ENCODE assay signal across 8 cellular contexts in the genomic region with DNA sequence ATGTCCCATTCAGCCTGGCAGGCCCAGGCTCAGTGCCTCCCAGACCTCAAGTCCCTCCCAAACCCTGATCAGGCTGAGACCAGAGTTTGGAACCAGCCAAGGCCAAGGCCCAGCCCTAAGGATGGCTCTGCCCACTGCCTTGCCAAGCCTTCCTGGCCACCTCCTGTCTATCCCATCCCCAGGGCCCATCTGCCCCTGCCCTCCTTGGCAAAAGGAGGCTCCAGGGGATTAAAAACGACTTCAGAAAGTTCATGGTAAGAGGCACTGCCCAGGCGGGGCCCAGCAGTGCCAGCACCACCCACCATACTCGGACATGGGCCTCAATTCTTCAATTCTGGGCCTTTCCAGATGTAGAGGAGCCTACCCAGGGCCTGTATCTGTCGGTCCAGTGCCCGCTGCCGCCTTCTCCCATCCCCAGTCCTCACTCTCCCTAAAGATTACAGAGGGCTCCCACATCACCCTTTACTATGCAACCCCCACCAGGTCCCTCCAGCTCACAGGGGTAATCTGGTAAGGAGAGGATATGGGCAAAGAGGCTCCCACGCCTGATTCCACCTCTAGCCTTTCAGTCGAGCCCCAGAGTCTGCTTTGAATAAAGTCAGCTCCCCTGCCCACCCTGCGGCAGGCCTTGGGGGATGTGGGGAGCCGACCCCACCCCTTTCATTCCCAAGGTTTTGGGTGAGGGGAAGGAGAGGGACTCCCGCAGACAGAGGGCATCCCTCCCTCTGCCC. TPM values are rescaled to one million over a fixed set of nuclear protein-coding genes. Genes with fewer than 3 reads are reported as not detected.
DNase-seq lines count a peak whose midpoint lies in the region; ATAC-seq and TF ChIP-seq lines count a peak whose summit lies in the region.

No MANE protein-coding gene starts in this region.

- peak overlapping the region; percentile 62 for H3K4me3 Mint-ChIP-seq in stimulated activated naive CD8-positive, alpha-beta T cell treated with anti-CD3 and anti-CD28 coated beads, Interleukin-15, Interleukin-2, amounts not matched to agents 100 ng/mL and 50 ng/mL, for 24 hours
- peak overlapping the region; percentile 83 for H3K4me3 Mint-ChIP-seq in endodermal cell

- no peaks in the 10 kb centered on the region for H3K27me3 ChIP-seq in endodermal cell (ENCODE audit: control insufficient read depth, insufficient read depth, low read length, poor library complexity, severe bottlenecking)
- H3K27me3 ChIP-seq in mucosa of stomach (ENCODE audit: control insufficient read depth, insufficient read depth, low read length) = no peaks in the 10 kb centered on the region

- no peaks in the 10 kb centered on the region for H3K9me3 Mint-ChIP-seq in stimulated activated naive CD8-positive, alpha-beta T cell treated with anti-CD3 and anti-CD28 coated beads, Interleukin-15, Interleukin-2, amounts not matched to agents 100 ng/mL and 50 ng/mL, for 24 hours
- no peaks in the 10 kb centered on the region for H3K9me3 Mint-ChIP-seq in endodermal cell

- H3K4me1 ChIP-seq in endodermal cell (ENCODE audit: control insufficient read depth, insufficient read depth, low read length) = no peaks in the 10 kb centered on the region
- H3K4me1 ChIP-seq in mucosa of stomach (ENCODE audit: control insufficient read depth, insufficient read depth, low read length) = peaks cover 27% of the 10 kb centered on the region

- no peak for DNase-seq in stimulated activated naive CD8-positive, alpha-beta T cell treated with anti-CD3 and anti-CD28 coated beads, Interleukin-15, Interleukin-2, amounts not matched to agents 100 U/mL and 50 U/mL, for 24 hours
- DNase-seq in endodermal cell = no peak
- no peak for DNase-seq in NCI-H146 treated with DMSO at 0.1 percent for 48 hours (lab: John Stamatoyannopoulos, UW; ENCODE audit: unreplicated experiment)
- no peak for DNase-seq in hypothalamus (lab: John Stamatoyannopoulos, UW)

- H3K9me3 ChIP-seq in endodermal cell (ENCODE audit: control insufficient read depth, low read length) (no peaks in the 10 kb centered on the region), mucosa of stomach (ENCODE audit: control insufficient read depth, low read length) (no peaks in the 10 kb centered on the region)

- H3K9ac ChIP-seq in endodermal cell (ENCODE audit: extremely low read depth, low read length, poor library complexity, severe bottlenecking) (peak overlapping the region; percentile 55), mucosa of stomach (ENCODE audit: low read length) (peak overlapping the region; percentile 83)

- 31 to 50% methylated on average over 2 to 9 of the region's 11 CpGs for WGBS in endodermal cell (ENCODE audit: insufficient coverage in 1 of 2, insufficient read length in 1 of 2), 2 experiments

- no peak for TF ChIP-seq CTCF in endodermal cell (conservative IDR thresholded peaks at IDR 0.05)

- no peaks in the 10 kb centered on the region for H3K36me3 Mint-ChIP-seq in stimulated activated naive CD8-positive, alpha-beta T cell treated with anti-CD3 and anti-CD28 coated beads, Interleukin-15, Interleukin-2, amounts not matched to agents 100 ng/mL and 50 ng/mL, for 24 hours (ENCODE audit: low read depth)
- H3K36me3 Mint-ChIP-seq in endodermal cell (ENCODE audit: low read depth) = peaks cover 3% of the 10 kb centered on the region

- ATAC-seq in stimulated activated naive CD8-positive, alpha-beta T cell treated with anti-CD3 and anti-CD28 coated beads, Interleukin-15, Interleukin-2, amounts not matched to agents 100 U/mL and 50 U/mL, for 24 hours = no peak
- ATAC-seq in HG03565 (IDR thresholded peaks at IDR 0.05; ENCODE audit: unreplicated experiment) (no peak), HG03432 (IDR thresholded peaks at IDR 0.05; ENCODE audit: unreplicated experiment) (no peak)

- H3K36me3 ChIP-seq in endodermal cell (ENCODE audit: control insufficient read depth, insufficient read depth, low read length) = no peaks in the 10 kb centered on the region
- H3K36me3 ChIP-seq in mucosa of stomach (ENCODE audit: control insufficient read depth, insufficient read depth, low read length) = no peaks in the 10 kb centered on the region

- no peak overlapping the region for H3K27ac ChIP-seq in endodermal cell (ENCODE audit: low read depth, low read length)

- no peak overlapping the region for H3K27ac Mint-ChIP-seq in stimulated activated naive CD8-positive, alpha-beta T cell treated with anti-CD3 and anti-CD28 coated beads, Interleukin-15, Interleukin-2, amounts not matched to agents 100 ng/mL and 50 ng/mL, for 24 hours
- peak overlapping the region; percentile 92 for H3K27ac Mint-ChIP-seq in endodermal cell

- peaks cover 44% of the 10 kb centered on the region for H3K27me3 Mint-ChIP-seq in stimulated activated naive CD8-positive, alpha-beta T cell treated with anti-CD3 and anti-CD28 coated beads, Interleukin-15, Interleukin-2, amounts not matched to agents 100 ng/mL and 50 ng/mL, for 24 hours
- peaks cover 16% of the 10 kb centered on the region for H3K27me3 Mint-ChIP-seq in endodermal cell (ENCODE audit: insufficient read depth)

- H3K4me3 ChIP-seq in endodermal cell (ENCODE audit: low read length) (peak overlapping the region; percentile 85), mucosa of stomach (ENCODE audit: low read length) (peak overlapping the region; percentile 54)

- peaks cover 4% of the 10 kb centered on the region for H3K4me1 Mint-ChIP-seq in stimulated activated naive CD8-positive, alpha-beta T cell treated with anti-CD3 and anti-CD28 coated beads, Interleukin-15, Interleukin-2, amounts not matched to agents 100 ng/mL and 50 ng/mL, for 24 hours (ENCODE audit: low read depth)
- H3K4me1 Mint-ChIP-seq in endodermal cell = peaks cover 19% of the 10 kb centered on the region

RNA-seq across cellular contexts. Expression of gene ADCY6, which starts 0.9 kb away (rescaled TPM):
- total RNA-seq in endodermal cell = 10 to 100 TPM; 52.8 to 58.6 TPM
- polyA plus RNA-seq in endodermal cell (2013, experiment 1 of 2) = 41.9 TPM
- polyA plus RNA-seq in endodermal cell (2013, experiment 2 of 2) = 38.2 TPM

RNA-seq across cellular contexts. Expression of gene CACNB3, which starts 30.3 kb away (rescaled TPM):
- 10 to 100 TPM; 40.6 to 59.9 TPM for total RNA-seq in endodermal cell
- 57.5 TPM for polyA plus RNA-seq in endodermal cell (2013, experiment 1 of 2)
- polyA plus RNA-seq in endodermal cell (2013, experiment 2 of 2) = 51.8 TPM
